8 cellular contexts compared by ENCODE assay signal in genomic region chr10:81874878-81875679, GRCh38. TPM values are rescaled to one million over a fixed set of nuclear protein-coding genes. Genes with fewer than 3 reads are reported as not detected.
A peak's percentile ranks its signal among the peaks of the same experiment; 100 is the strongest.
DNase-seq lines count a peak whose midpoint lies in the region; ATAC-seq and TF ChIP-seq lines count a peak whose summit lies in the region.

Gene NRG3, plus strand, starts transcription at chr10:81875194.

- H3K9ac ChIP-seq in neural cell (ENCODE audit: low read length), result peak within 1 kb of the TSS; percentile 74

- H3K9me3 ChIP-seq in neural cell (ENCODE audit: low read length) (no peaks in the 10 kb centered on the region), ovary (no peaks in the 10 kb centered on the region)

- TF ChIP-seq EP300 in neural cell (conservative IDR thresholded peaks at IDR 0.05; ENCODE audit: poor library complexity, severe bottlenecking) (no peak), ovary (IDR thresholded peaks at IDR 0.05) (no peak)

- 1 to 2% (median 1%) methylated on average over 25 to 105 of the region's 110 CpGs for WGBS in ovary, 3 donors

- H3K27ac ChIP-seq in dorsolateral prefrontal cortex, result peak within 1 kb of the TSS in 56 of 59 donors; percentile 34 to 93 (median 84)
- peak within 1 kb of the TSS; percentile 69 for H3K27ac ChIP-seq in neural cell (ENCODE audit: low read length)
- H3K27ac ChIP-seq in ovary, result no peak within 1 kb of the TSS

- TF ChIP-seq RAD21 in neural cell (conservative IDR thresholded peaks at IDR 0.05), result no peak

- DNase-seq in COLO668 (lab: John Stamatoyannopoulos, UW; ENCODE audit: unreplicated experiment) (peak; percentile 57), dorsolateral prefrontal cortex (peak in 3 of 10 donors; percentile 35 to 51 (median 48)), HCEC 1CT (no peak), ovary (no peak)

- H3K79me2 ChIP-seq in neural cell (replicated peaks; ENCODE audit: insufficient read depth, low read length), result peaks cover 33% of the 10 kb centered on the region

- H3F3A ChIP-seq in neural cell (ENCODE audit: insufficient read depth, low read length, poor library complexity, severe bottlenecking), result no peaks in the 10 kb centered on the region

- TF ChIP-seq POLR2A in ovary (IDR thresholded peaks at IDR 0.05), result no peak

- no peaks in the 10 kb centered on the region for H3K4me1 ChIP-seq in ovary (ENCODE audit: insufficient read depth)

- ATAC-seq in HG02610 (IDR thresholded peaks at IDR 0.05; ENCODE audit: unreplicated experiment), result peak; percentile 26
- no peak for ATAC-seq in HG02763 (IDR thresholded peaks at IDR 0.05; ENCODE audit: unreplicated experiment)
- no peak for ATAC-seq in GM19351 (IDR thresholded peaks at IDR 0.05; ENCODE audit: unreplicated experiment)

- peak within 1 kb of the TSS; percentile 60 for H3K4me2 ChIP-seq in neural cell (ENCODE audit: low read length)

- H3K36me3 ChIP-seq in neural cell (ENCODE audit: insufficient read depth, low read length) (no peaks in the 10 kb centered on the region), ovary (no peaks in the 10 kb centered on the region)

- intact Hi-C loops in dorsolateral prefrontal cortex (cut with DNase I) (no loop called here), ovary (cut with DNase I) (no loop called here)

- H4K20me1 ChIP-seq in neural cell (ENCODE audit: insufficient read depth), result no peaks in the 10 kb centered on the region

- H2AFZ ChIP-seq in neural cell (ENCODE audit: low read depth, low read length), result peak within 1 kb of the TSS; percentile 38

- H3K27me3 ChIP-seq in dorsolateral prefrontal cortex, result peaks cover 0 to 27% (median 3%) of the 10 kb centered on the region in 45 donors
- H3K27me3 ChIP-seq in neural cell (ENCODE audit: insufficient read depth, low read depth, low read length), result peaks cover 6% of the 10 kb centered on the region
- H3K27me3 ChIP-seq in ovary, result no peaks in the 10 kb centered on the region

- no peaks in the 10 kb centered on the region for H3K9me2 ChIP-seq in neural cell (ENCODE audit: insufficient read depth, low read length)

- TF ChIP-seq CTCF in dorsolateral prefrontal cortex (IDR thresholded peaks at IDR 0.05 in 54 of 56, conservative IDR thresholded peaks at IDR 0.05 in 2 of 56; ENCODE audit: low read depth in 1 of 56, partially characterized antibody in 56 of 56) (no peak), neural cell (IDR thresholded peaks at IDR 0.05; ENCODE audit: poor library complexity, severe bottlenecking) (no peak), ovary (IDR thresholded peaks at IDR 0.05) (no peak)

- H3K4me3 ChIP-seq in dorsolateral prefrontal cortex (peak within 1 kb of the TSS; percentile 42 to 83 (median 70)), neural cell (ENCODE audit: low read length) (peak within 1 kb of the TSS; percentile 85), ovary (no peak within 1 kb of the TSS)

TF ChIP-seq in neural cell, 6 proteins besides CTCF, POLR2A, EP300 and RAD21:
- TF ChIP-seq SMC3 (conservative IDR thresholded peaks at IDR 0.05; ENCODE audit: poor library complexity) (no peak), POLR2AphosphoS5 (IDR thresholded peaks at IDR 0.05) (no peak), REST (IDR thresholded peaks at IDR 0.05; ENCODE audit: borderline replicate concordance) (no peak), TAF1 (IDR thresholded peaks at IDR 0.05; ENCODE audit: low read depth) (no peak), EZH2 (IDR thresholded peaks at IDR 0.05; ENCODE audit: borderline replicate concordance, insufficient read depth, low read length, poor library complexity, severe bottlenecking) (no peak), MXI1 (conservative IDR thresholded peaks at IDR 0.05; ENCODE audit: poor library complexity, severe bottlenecking) (no peak)

RNA-seq across cellular contexts. Expression of gene NRG3, which starts in this region (rescaled TPM):
- total RNA-seq in dorsolateral prefrontal cortex (100 to 1,000 TPM in 2 of 120 experiments, 10 to 100 TPM in 118; 32.5 to 106 (median 73.7) TPM), ovary (1 to 10 TPM in 1 of 7 donors, under 1 TPM in 4, not detected in 2; 0.10 to 4.5 (median 0.15) TPM)
- polyA plus RNA-seq in neural cell (12.7 and 14.0 TPM in 2 replicates), ovary (under 1 TPM; 0.04 to 0.45 TPM)
- 24.6 and 25.9 TPM in 2 replicates for polyA minus RNA-seq in neural cell

Comparison
In these comparisons a context has a peak if more than half of its experiments do, and no peak if none do; other contexts are left out.
1. RNA of gene NRG3 (total RNA-seq): 32.5 to 106 TPM in dorsolateral prefrontal cortex; 0.10 to 4.5 TPM in ovary; every median in the first group is over 4 times any median in the second.
2. H3K27ac ChIP-seq: peak in dorsolateral prefrontal cortex (56 of 59) and neural cell (single experiment); none in ovary (0 of 2).